26 cellular contexts compared by ENCODE assay signal in genomic region chr17:61431594-61432311, GRCh38. TPM values are rescaled to one million over a fixed set of nuclear protein-coding genes. Genes with fewer than 3 reads are reported as not detected.
DNase-seq lines count a peak whose midpoint lies in the region; ATAC-seq, FAIRE-seq and TF ChIP-seq lines count a peak whose summit lies in the region.
"Had no signal": no experiment of that assay in that cellular context is flagged by ENCODE, and none has a peak within 500 bp of the region (broad histone marks: within the 10 kb centered on the region; RNA-seq: fewer than 3 reads in every experiment).

No MANE protein-coding gene starts in this region.

- H4K91ac ChIP-seq in H1 (replicated peaks; ENCODE audit: insufficient read length, low read length) = no peak overlapping the region

- no peak overlapping the region for H2BK15ac ChIP-seq in H1 (ENCODE audit: low read length)

- DNase-seq in GM23248 (peak; percentile 56), M059J (ENCODE audit: low read depth) (peak; percentile 65), H1 (ENCODE audit: low read depth in 1 of 2, low spot score in 2 of 2) (no peak), prostate gland (ENCODE audit: low spot score) (peak; percentile 48), osteoblast (ENCODE audit: insufficient read length, low spot score, missing footprints) (no peak), BE2C (no peak)
- DNase-seq: activated CD8-positive, alpha-beta T cell treated with anti-CD3 and anti-CD28 coated beads for 36 hours; activated naive CD4-positive, alpha-beta T cell treated with anti-CD3 and anti-CD28 coated beads for 36 hours; activated T-cell treated with anti-CD3 and anti-CD28 coated beads, Interleukin-2, amount 50 U/mL, for 1 hour; gastrocnemius medialis; mesenchymal stem cell; naive thymus-derived CD8-positive, alpha-beta T cell; NCI-H1092 treated with DMSO at 0.1 percent for 48 hours; NCI-H2081; NCI-H524; stomach; T-helper 1 cell had no signal

- H3K56ac ChIP-seq in H1 (replicated peaks; ENCODE audit: insufficient read length, low read depth, low read length) = no peak overlapping the region

- H2BK12ac ChIP-seq in H1 (ENCODE audit: low read depth, low read length) = no peak overlapping the region

- no peak overlapping the region for H2BK120ac ChIP-seq in H1 (replicated peaks; ENCODE audit: low read depth, low read length)

- in situ Hi-C loops in GM23248 (cut with MboI) = loop anchor here (25.0 kb wide), 1 partner anchor 406 kb away; no protein-coding TSS in a partner anchor

- H3K9ac ChIP-seq in GM23248 = no peak overlapping the region
- H3K9ac ChIP-seq in H1 (replicated peaks in 1 of 4; ENCODE audit: extremely low read depth in 1 of 4, low read depth in 3 of 4, low read length in 3 of 4) = no peak overlapping the region
- H3K9ac ChIP-seq: parathyroid adenoma had no signal

- H3K27me3 ChIP-seq in GM23248 (replicated peaks; ENCODE audit: insufficient read depth) (0 out of 2 replicates have a peak, but pooled peaks cover 7% of the 10 kb centered on the region), H1 (replicated peaks in 1 of 4; ENCODE audit: control insufficient read depth in 3 of 4, extremely low read depth in 1 of 4, insufficient read depth in 3 of 4, low read length in 3 of 4) (no peaks in the 10 kb centered on the region), prostate gland (replicated peaks; ENCODE audit: insufficient read depth) (no peaks in the 10 kb centered on the region), osteoblast (ENCODE audit: insufficient read depth, low read length) (peaks cover 6% of the 10 kb centered on the region), BE2C (no peaks in the 10 kb centered on the region; the same call in 1 of the 2 replicates)
- H3K27me3 ChIP-seq: gastrocnemius medialis had no signal

- H3K36me3 ChIP-seq in GM23248 (ENCODE audit: low read depth) = no peaks in the 10 kb centered on the region
- no peaks in the 10 kb centered on the region for H3K36me3 ChIP-seq in H1 (ENCODE audit: control insufficient read depth in 2 of 4, insufficient read depth in 4 of 4, low read length in 3 of 4)
- no peaks in the 10 kb centered on the region for H3K36me3 ChIP-seq in prostate gland
- H3K36me3 ChIP-seq in osteoblast (ENCODE audit: insufficient read depth, low read length) = no peaks in the 10 kb centered on the region
- H3K36me3 ChIP-seq in BE2C = no peaks in the 10 kb centered on the region
- H3K36me3 ChIP-seq: gastrocnemius medialis, HAP-1, stomach had no signal

- no peak for ATAC-seq in HG03378 (IDR thresholded peaks at IDR 0.05; ENCODE audit: unreplicated experiment)
- ATAC-seq: activated CD8-positive, alpha-beta T cell treated with anti-CD3 and anti-CD28 coated beads for 36 hours; gastrocnemius medialis; naive thymus-derived CD8-positive, alpha-beta T cell; Right ventricle myocardium inferior had no signal

- no peak for FAIRE-seq in H1 (lab: Jason Lieb, UNC)
- FAIRE-seq: astrocyte, colon, G401.6, GM19239 had no signal

- H2AFZ ChIP-seq in GM23248 = no peak overlapping the region
- no peak overlapping the region for H2AFZ ChIP-seq in H1 (ENCODE audit: low read length)
- H2AFZ ChIP-seq in osteoblast (ENCODE audit: low read length) = no peak overlapping the region
- H2AFZ ChIP-seq: parathyroid adenoma had no signal

- no peak for TF ChIP-seq RAD21 in H1 (IDR thresholded peaks at IDR 0.05 in 1 of 2, conservative IDR thresholded peaks at IDR 0.05 in 1 of 2; ENCODE audit: low read depth in 2 of 2, low read length in 2 of 2)

- intact Hi-C loops in prostate gland (cut with DNase I) = no loop called here

- H3K4ac ChIP-seq in H1 (replicated peaks; ENCODE audit: insufficient read length, low read depth, low read length) = no peak overlapping the region

- H3K4me2 ChIP-seq in GM23248 (ENCODE audit: unreplicated experiment) (no peak overlapping the region), H1 (ENCODE audit: insufficient read depth in 1 of 2, low read depth in 2 of 2, low read length in 2 of 2) (no peak overlapping the region), osteoblast (ENCODE audit: insufficient read depth, low read length) (no peak overlapping the region)

- H3K23me2 ChIP-seq in H1 (ENCODE audit: low read depth, low read length) = no peaks in the 10 kb centered on the region; the same call in 1 of the 2 replicates

- CTCF ChIA-PET in H1 (lab: Charles Lee; ENCODE audit: partially characterized antibody) = interaction anchor here (0.6 kb wide), 1 partner anchor 145 kb away, joined by 3 read pairs; no protein-coding TSS in a partner anchor

- no peak overlapping the region for H3K18ac ChIP-seq in H1 (ENCODE audit: extremely low read depth, low read length)

- H3K14ac ChIP-seq in H1 (ENCODE audit: insufficient read length) = no peak overlapping the region

- no peak overlapping the region for H4K5ac ChIP-seq in H1 (ENCODE audit: insufficient read length, low read depth, low read length)

- peaks cover 6% of the 10 kb centered on the region; the same call in 1 of the 2 replicates for H3K4me1 ChIP-seq in GM23248 (ENCODE audit: insufficient read depth)
- no peaks in the 10 kb centered on the region for H3K4me1 ChIP-seq in H1 (replicated peaks in 1 of 4; ENCODE audit: control insufficient read depth in 3 of 4, insufficient read depth in 4 of 4, low read length in 3 of 4)
- no peaks in the 10 kb centered on the region for H3K4me1 ChIP-seq in prostate gland (replicated peaks)
- peaks cover 2% of the 10 kb centered on the region for H3K4me1 ChIP-seq in osteoblast (ENCODE audit: insufficient read depth, low read length)
- H3K4me1 ChIP-seq in BE2C = no peaks in the 10 kb centered on the region
- H3K4me1 ChIP-seq: gastrocnemius medialis, parathyroid adenoma, stomach had no signal

- H2BK5ac ChIP-seq in H1 (ENCODE audit: low read depth, low read length) = no peak overlapping the region

- 52 to 57% methylated on average over 4 of the region's 4 CpGs for WGBS in GM23248 (ENCODE audit: low coverage in 1 of 2, low lambda C conversion rate in 2 of 2, missing lambda C conversion rate in 2 of 2), 2 experiments
- WGBS in H1 (ENCODE audit: extremely low coverage in 1 of 2, insufficient coverage in 1 of 2, insufficient read length in 1 of 2, insufficient replicate concordance in 2 of 2, low coverage in 1 of 2, low lambda C conversion rate in 2 of 2, missing lambda C conversion rate in 1 of 2), 2 experiments = 88% methylated on average over 4 of the region's 4 CpGs; no CpG with 5 or more reads in 1 of the 2 experiments
- 68% methylated on average over 4 of the region's 4 CpGs for WGBS in prostate gland

- H3K79me2 ChIP-seq in GM23248 (ENCODE audit: insufficient read depth) = no peaks in the 10 kb centered on the region
- no peaks in the 10 kb centered on the region for H3K79me2 ChIP-seq in H1 (ENCODE audit: control insufficient read depth in 1 of 2, insufficient read depth in 2 of 2, low read length in 2 of 2)
- no peaks in the 10 kb centered on the region for H3K79me2 ChIP-seq in osteoblast (ENCODE audit: insufficient read depth, low read length)
- H3K79me2 ChIP-seq: parathyroid adenoma had no signal

- H4K20me1 ChIP-seq in GM23248 (ENCODE audit: insufficient read depth) = no peaks in the 10 kb centered on the region
- H4K20me1 ChIP-seq in H1 (replicated peaks in 1 of 2; ENCODE audit: control insufficient read depth in 1 of 2, insufficient read depth in 2 of 2, low read length in 2 of 2) = no peaks in the 10 kb centered on the region
- no peaks in the 10 kb centered on the region for H4K20me1 ChIP-seq in osteoblast (ENCODE audit: insufficient read depth, low read length)

- peaks cover 7% of the 10 kb centered on the region for H3K9me3 ChIP-seq in GM23248 (ENCODE audit: low read depth)
- no peaks in the 10 kb centered on the region; a peak in 2 of 4 replicates for H3K9me3 ChIP-seq in H1 (ENCODE audit: insufficient read depth in 2 of 2, low read depth in 1 of 2, low read length in 1 of 2)
- H3K9me3 ChIP-seq in prostate gland = no peaks in the 10 kb centered on the region
- H3K9me3 ChIP-seq in osteoblast (ENCODE audit: low read depth, low read length) = no peaks in the 10 kb centered on the region
- no peaks in the 10 kb centered on the region for H3K9me3 ChIP-seq in BE2C
- H3K9me3 ChIP-seq: HAP-1 had no signal

- no peak overlapping the region for H3K4me3 ChIP-seq in GM23248
- H3K4me3 ChIP-seq in H1 (ENCODE audit: extremely low read depth in 1 of 4, insufficient read depth in 2 of 4, low read depth in 3 of 4, low read length in 4 of 4) = no peak overlapping the region
- H3K4me3 ChIP-seq in prostate gland = no peak overlapping the region
- H3K4me3 ChIP-seq in osteoblast (ENCODE audit: insufficient read depth, low read length) = no peak overlapping the region
- no peak overlapping the region for H3K4me3 ChIP-seq in BE2C (ENCODE audit: low read depth, low read length)
- H3K4me3 ChIP-seq: gastrocnemius medialis, HAP-1, stomach had no signal

- no peaks in the 10 kb centered on the region for H3K9me2 ChIP-seq in GM23248 (ENCODE audit: insufficient read depth)

- TF ChIP-seq EP300 in H1 (IDR thresholded peaks at IDR 0.05; ENCODE audit: borderline replicate concordance in 1 of 2, low read depth in 2 of 2, low read length in 2 of 2) = no peak

- no peak overlapping the region for H3K27ac ChIP-seq in GM23248
- no peak overlapping the region for H3K27ac ChIP-seq in H1 (ENCODE audit: low read depth, low read length)
- H3K27ac ChIP-seq in prostate gland = no peak overlapping the region
- no peak overlapping the region for H3K27ac ChIP-seq in osteoblast (ENCODE audit: low read depth, low read length)
- H3K27ac ChIP-seq: gastrocnemius medialis, parathyroid adenoma, stomach had no signal

- no peak overlapping the region for H2AK5ac ChIP-seq in H1 (ENCODE audit: low read depth, low read length)

- POLR2A ChIA-PET in H1 (lab: Charles Lee; ENCODE audit: partially characterized antibody) = interaction anchor here (0.6 kb wide), 1 partner anchor 13 kb away, joined by 3 read pairs; no protein-coding TSS in a partner anchor

- peaks cover 7% of the 10 kb centered on the region; the same call in 1 of the 2 replicates for H3F3A ChIP-seq in GM23248 (ENCODE audit: insufficient read depth)

- no peak overlapping the region for H3K23ac ChIP-seq in H1 (ENCODE audit: insufficient read length)

- no peak overlapping the region for H4K8ac ChIP-seq in H1 (ENCODE audit: extremely low read depth, insufficient read depth, low read length)

- no peaks in the 10 kb centered on the region for H3K79me1 ChIP-seq in H1 (ENCODE audit: low read depth, low read length)

- no peak overlapping the region for H2BK20ac ChIP-seq in H1 (ENCODE audit: low read length)

- TF ChIP-seq CTCF in H1 (IDR thresholded peaks at IDR 0.05; ENCODE audit: control extremely low read depth in 1 of 3, insufficient read depth in 1 of 3, low read depth in 1 of 3, low read length in 3 of 3) = no peak
- TF ChIP-seq CTCF in prostate gland (IDR thresholded peaks at IDR 0.05) = no peak
- no peak for TF ChIP-seq CTCF in osteoblast (IDR thresholded peaks at IDR 0.05; ENCODE audit: extremely low read depth, low read depth, low read length)
- TF ChIP-seq CTCF in BE2C (IDR thresholded peaks at IDR 0.05; ENCODE audit: low read depth, low read length) = no peak

- TF ChIP-seq POLR2A in H1 (IDR thresholded peaks at IDR 0.05; ENCODE audit: control extremely low read depth in 1 of 2, low read depth in 2 of 2, low read length in 2 of 2) (no peak), prostate gland (IDR thresholded peaks at IDR 0.05) (no peak)

RNA-seq across cellular contexts. Expression of gene TBX4, which starts 20.5 kb away (rescaled TPM):
- total RNA-seq in GM23248 (2014; rRNA removed; shearing (Covaris generic)) = not detected in 2 replicates
- polyA plus RNA-seq in GM23248 (2016; fragmentation: Nextera tagmentation; extraction: Ambion mirVana) (not detected in 2 replicates), H1 (2011; rRNA removed) (0.02 TPM in 1 of 2 replicates, not detected in the other)
- 0.42 TPM in 1 of 2 replicates, not detected in the other for total RNA-seq in M059J (2014; rRNA removed; shearing (Covaris generic))
- not detected in 2 replicates for total RNA-seq in H1 (2021; fragmentation: NEBNext Ultra II Directional; extraction: Animal tissue kit (Norgen Biotek cat#: 25700))
- not detected for polyA plus RNA-seq in H1 (2011; cell fraction: cytosol; rRNA removed)
- not detected for polyA plus RNA-seq in H1 (2011; cell fraction: nucleus; rRNA removed)
- 0.15 to 0.34 TPM in 2 of 4 replicates, not detected in the others for polyA plus RNA-seq in H1 (2012, experiment 1 of 2)
- polyA plus RNA-seq in H1 (2012, experiment 2 of 2) = 0.04 TPM
- not detected for polyA plus RNA-seq in H1 (2013, experiment 1 of 2)
- 0.02 TPM for polyA plus RNA-seq in H1 (2013, experiment 2 of 2)
- polyA minus RNA-seq in H1 (2011; rRNA and poly(A)+ RNA removed) = not detected in 2 replicates
- not detected for polyA minus RNA-seq in H1 (2011; cell fraction: cytosol; rRNA and poly(A)+ RNA removed)
- polyA minus RNA-seq in H1 (2011; cell fraction: nucleus; rRNA and poly(A)+ RNA removed) = not detected
- total RNA-seq in prostate gland (1 to 10 TPM; 3.5 to 5.0 TPM), osteoblast (0.59 TPM in 1 of 2 replicates, not detected in the other)
- 1.6 TPM for polyA plus RNA-seq in BE2C (2012; ENCODE audit: insufficient read depth, insufficient read length, low read depth)
- total RNA-seq: activated CD8-positive, alpha-beta T cell treated with anti-CD3 and anti-CD28 coated beads for 36 hours; activated naive CD4-positive, alpha-beta T cell treated with anti-CD3 and anti-CD28 coated beads for 36 hours; gastrocnemius medialis; kidney epithelial cell; naive thymus-derived CD8-positive, alpha-beta T cell; Right ventricle myocardium inferior had no signal
- polyA plus RNA-seq: naive thymus-derived CD8-positive, alpha-beta T cell had no signal

RNA-seq across cellular contexts. Expression of gene TBX2, which starts 32.1 kb away (rescaled TPM):
- total RNA-seq in GM23248 (2014; rRNA removed; shearing (Covaris generic)) = 9.9 and 11.1 TPM in 2 replicates
- 1.7 and 2.1 TPM in 2 replicates for polyA plus RNA-seq in GM23248 (2016; fragmentation: Nextera tagmentation; extraction: Ambion mirVana)
- total RNA-seq in M059J (2014; rRNA removed; shearing (Covaris generic)) = 1.4 and 4.9 TPM in 2 replicates
- not detected in 2 replicates for total RNA-seq in H1 (2021; fragmentation: NEBNext Ultra II Directional; extraction: Animal tissue kit (Norgen Biotek cat#: 25700))
- 0.02 TPM in 1 of 2 replicates, not detected in the other for polyA plus RNA-seq in H1 (2011; rRNA removed)
- polyA plus RNA-seq in H1 (2011; cell fraction: cytosol; rRNA removed) = not detected
- polyA plus RNA-seq in H1 (2011; cell fraction: nucleus; rRNA removed) = not detected
- 0.09 TPM in 1 of 4 replicates, not detected in the others for polyA plus RNA-seq in H1 (2012, experiment 1 of 2)
- polyA plus RNA-seq in H1 (2012, experiment 2 of 2) = not detected
- polyA plus RNA-seq in H1 (2013, experiment 1 of 2) = not detected
- polyA plus RNA-seq in H1 (2013, experiment 2 of 2) = not detected
- not detected in 2 replicates for polyA minus RNA-seq in H1 (2011; rRNA and poly(A)+ RNA removed)
- not detected for polyA minus RNA-seq in H1 (2011; cell fraction: cytosol; rRNA and poly(A)+ RNA removed)
- polyA minus RNA-seq in H1 (2011; cell fraction: nucleus; rRNA and poly(A)+ RNA removed) = not detected
- 10 to 100 TPM in 1 of 2 donors, 1 to 10 TPM in 1; 9.2 to 34.1 TPM for total RNA-seq in prostate gland
- 10.3 and 11.6 TPM in 2 replicates for total RNA-seq in osteoblast
- 107 TPM for polyA plus RNA-seq in BE2C (2012; ENCODE audit: insufficient read depth, insufficient read length, low read depth)
- total RNA-seq: activated CD8-positive, alpha-beta T cell treated with anti-CD3 and anti-CD28 coated beads for 36 hours; activated naive CD4-positive, alpha-beta T cell treated with anti-CD3 and anti-CD28 coated beads for 36 hours had no signal
- polyA plus RNA-seq: naive thymus-derived CD8-positive, alpha-beta T cell had no signal

Comparison
In these comparisons a context has a peak if more than half of its experiments do, and no peak if none do; other contexts are left out.
1. DNase-seq: peak in GM23248 (single experiment), M059J (single experiment) and prostate gland (single experiment); none in H1 (0 of 2), osteoblast (single experiment) and BE2C (single experiment).